Comparison of ENCODE assay signal across 8 cellular contexts in genomic region chr19:18057557-18057956, GRCh38. TPM values are rescaled to one million over a fixed set of nuclear protein-coding genes. Genes with fewer than 3 reads are reported as not detected.
A peak's percentile ranks its signal among the peaks of the same experiment; 100 is the strongest.
DNase-seq lines count a peak whose midpoint lies in the region; ATAC-seq and TF ChIP-seq lines count a peak whose summit lies in the region.

No MANE protein-coding gene starts in this region.

- H3K79me2 ChIP-seq in KMS-11 (ENCODE audit: insufficient read depth, low read depth) (no peaks in the 10 kb centered on the region), mesendoderm (ENCODE audit: control insufficient read depth, insufficient read depth, low read length) (no peaks in the 10 kb centered on the region)

- peak overlapping the region; percentile 37 for H3K27ac Mint-ChIP-seq in stimulated activated naive B cell treated with anti-CD40 and anti-IgM and Interleukin-4, amounts not matched to agents 10 μg/mL and 1 μg/mL and 100 μg/mL, for 72 hours
- H3K27ac Mint-ChIP-seq in endothelial cell (ENCODE audit: unreplicated experiment): no peak overlapping the region

- H4K20me1 ChIP-seq in KMS-11 (ENCODE audit: insufficient read depth): no peaks in the 10 kb centered on the region

- no peaks in the 10 kb centered on the region for H3K79me1 ChIP-seq in mesendoderm (ENCODE audit: low read length)

- no peak overlapping the region for H2BK5ac ChIP-seq in mesendoderm (ENCODE audit: low read length)

- ATAC-seq in left lung: peak; percentile 35
- no peak for ATAC-seq in stimulated activated naive B cell treated with anti-CD40 and anti-IgM and Interleukin-4, amounts not matched to agents 10 μg/mL and 1 μg/mL and 100 μg/mL, for 72 hours (replicated peaks)

- H3K56ac ChIP-seq in mesendoderm (ENCODE audit: low read length): no peak overlapping the region

- H3K4me3 ChIP-seq in KMS-11 (IDR thresholded peaks at IDR 0.05; ENCODE audit: insufficient read depth, low read depth, low read length): no peak overlapping the region
- peak overlapping the region in 1 of 2 donors; percentile 34 for H3K4me3 ChIP-seq in left lung
- H3K4me3 ChIP-seq in mesendoderm (ENCODE audit: low read length): no peak overlapping the region

- H3K9ac ChIP-seq in KMS-11 (no peak overlapping the region), mesendoderm (ENCODE audit: low read length) (no peak overlapping the region)

- H2AK5ac ChIP-seq in mesendoderm (ENCODE audit: low read length): no peak overlapping the region

- no peaks in the 10 kb centered on the region for H3K9me3 Mint-ChIP-seq in stimulated activated naive B cell treated with anti-CD40 and anti-IgM and Interleukin-4, amounts not matched to agents 10 μg/mL and 1 μg/mL and 100 μg/mL, for 72 hours
- no peaks in the 10 kb centered on the region for H3K9me3 Mint-ChIP-seq in endothelial cell (ENCODE audit: unreplicated experiment)

- H3K27ac ChIP-seq in KMS-11 (no peak overlapping the region), left lung (peak overlapping the region; percentile 75 to 79), mesendoderm (ENCODE audit: low read depth, low read length) (no peak overlapping the region)

- WGBS in mesendoderm (ENCODE audit: extremely low coverage, insufficient coverage, low lambda C conversion rate): no CpG with 5 or more reads among the region's 6 CpGs

- H2BK120ac ChIP-seq in mesendoderm (ENCODE audit: low read depth, low read length): no peak overlapping the region

- TF ChIP-seq CTCF in KMS-11 (conservative IDR thresholded peaks at IDR 0.05; ENCODE audit: low read depth, low read length) (no peak), left lung (IDR thresholded peaks at IDR 0.05) (no peak), endothelial cell (IDR thresholded peaks at IDR 0.05; ENCODE audit: unreplicated experiment) (no peak)

- peaks cover 12% of the 10 kb centered on the region for H3K4me1 ChIP-seq in KMS-11 (ENCODE audit: low read depth, poor library complexity, severe bottlenecking)
- peaks cover 11 to 20% of the 10 kb centered on the region in 2 donors for H3K4me1 ChIP-seq in left lung
- H3K4me1 ChIP-seq in mesendoderm (ENCODE audit: control insufficient read depth, low read depth, low read length): no peaks in the 10 kb centered on the region

- no peak overlapping the region for H3K23ac ChIP-seq in mesendoderm (ENCODE audit: low read length)

- no peak overlapping the region for H4K5ac ChIP-seq in mesendoderm (ENCODE audit: low read length)

- peak in 42 of 58 donors; percentile 1 to 74 (median 31) for DNase-seq in anterior cingulate cortex (lab: John Stamatoyannopoulos, UW)
- DNase-seq in left lung: no peak
- no peak for DNase-seq in stimulated activated naive B cell treated with anti-CD40 and anti-IgM and Interleukin-4, amounts not matched to agents 10 μg/mL and 1 μg/mL and 100 μg/mL, for 72 hours
- no peak for DNase-seq in NCI-H2196 (lab: John Stamatoyannopoulos, UW; ENCODE audit: unreplicated experiment)
- DNase-seq in activated T-cell treated with anti-CD3 and anti-CD28 coated beads, Interleukin-2, amount 50 U/mL, for 1 hour: no peak
- DNase-seq in mesendoderm: no peak
- no peak for DNase-seq in endothelial cell (ENCODE audit: low spot score)

- H3K9me3 ChIP-seq in left lung: no peaks in the 10 kb centered on the region

- H4K8ac ChIP-seq in mesendoderm (ENCODE audit: low read depth, low read length): no peak overlapping the region

- H3K36me3 ChIP-seq in KMS-11 (ENCODE audit: insufficient read depth): no peaks in the 10 kb centered on the region
- H3K36me3 ChIP-seq in left lung: no peaks in the 10 kb centered on the region
- H3K36me3 ChIP-seq in mesendoderm (ENCODE audit: control insufficient read depth, insufficient read depth, low read length): no peaks in the 10 kb centered on the region

- intact Hi-C loops in left lung (cut with DNase I): loop anchor here (5.0 to 10.0 kb wide), 2 partner anchors 50 to 113 kb away; partner anchors contain the start of gene ARRDC2 (in 1 of the 2)

- H3K4me1 Mint-ChIP-seq in stimulated activated naive B cell treated with anti-CD40 and anti-IgM and Interleukin-4, amounts not matched to agents 10 μg/mL and 1 μg/mL and 100 μg/mL, for 72 hours: peaks cover 10 to 20% of the 10 kb centered on the region in 2 donors
- H3K4me1 Mint-ChIP-seq in endothelial cell (ENCODE audit: unreplicated experiment): no peaks in the 10 kb centered on the region

- H2AFZ ChIP-seq in KMS-11 (ENCODE audit: low read depth): peak overlapping the region; percentile 74; the same call in 1 of the 2 replicates

- H3K18ac ChIP-seq in mesendoderm (ENCODE audit: low read length): no peak overlapping the region

- no peaks in the 10 kb centered on the region for H3K27me3 Mint-ChIP-seq in stimulated activated naive B cell treated with anti-CD40 and anti-IgM and Interleukin-4, amounts not matched to agents 10 μg/mL and 1 μg/mL and 100 μg/mL, for 72 hours
- H3K27me3 Mint-ChIP-seq in endothelial cell (ENCODE audit: unreplicated experiment): peaks cover 12% of the 10 kb centered on the region

- H3K4me3 Mint-ChIP-seq in stimulated activated naive B cell treated with anti-CD40 and anti-IgM and Interleukin-4, amounts not matched to agents 10 μg/mL and 1 μg/mL and 100 μg/mL, for 72 hours: peak overlapping the region in 1 of 2 donors; percentile 84
- H3K4me3 Mint-ChIP-seq in endothelial cell (ENCODE audit: unreplicated experiment): no peak overlapping the region

- no peak overlapping the region for H2BK15ac ChIP-seq in mesendoderm (replicated peaks; ENCODE audit: low read depth)

- H3K4me2 ChIP-seq in KMS-11: no peak overlapping the region
- H3K4me2 ChIP-seq in mesendoderm (ENCODE audit: low read length): no peak overlapping the region

- no peak overlapping the region for H3K4ac ChIP-seq in mesendoderm (ENCODE audit: low read depth, low read length)

- peaks cover 15 to 26% of the 10 kb centered on the region in 2 donors for H3K36me3 Mint-ChIP-seq in stimulated activated naive B cell treated with anti-CD40 and anti-IgM and Interleukin-4, amounts not matched to agents 10 μg/mL and 1 μg/mL and 100 μg/mL, for 72 hours
- H3K36me3 Mint-ChIP-seq in endothelial cell (ENCODE audit: low read depth, unreplicated experiment): no peaks in the 10 kb centered on the region

- H3K27me3 ChIP-seq in KMS-11 (ENCODE audit: insufficient read depth, low read depth) (no peaks in the 10 kb centered on the region), left lung (peaks cover 0 to 3% of the 10 kb centered on the region in 2 donors), mesendoderm (ENCODE audit: insufficient read depth, low read length, poor library complexity) (no peaks in the 10 kb centered on the region)

RNA-seq across cellular contexts. Expression of gene IL12RB1, which starts 29.2 kb away (rescaled TPM):
- total RNA-seq in left lung: 1 to 10 TPM; 3.1 to 5.4 TPM
- not detected for polyA plus RNA-seq in mesendoderm (2013, experiment 1 of 2)
- polyA plus RNA-seq in mesendoderm (2013, experiment 2 of 2): not detected
- total RNA-seq in endothelial cell (ENCODE audit: unreplicated experiment): not detected

RNA-seq across cellular contexts. Expression of gene MAST3, which starts 40.0 kb away (rescaled TPM):
- total RNA-seq in left lung: 10 to 100 TPM; 17.0 to 30.3 TPM
- polyA plus RNA-seq in mesendoderm (2013, experiment 1 of 2): 1.5 TPM
- 1.6 TPM for polyA plus RNA-seq in mesendoderm (2013, experiment 2 of 2)
- total RNA-seq in endothelial cell (ENCODE audit: unreplicated experiment): 3.9 TPM

RNA-seq across cellular contexts. Expression of gene ARRDC2, which starts 49.6 kb away (rescaled TPM):
- total RNA-seq in left lung: 10 to 100 TPM; 23.3 to 37.8 TPM
- 1.6 TPM for polyA plus RNA-seq in mesendoderm (2013, experiment 1 of 2)
- polyA plus RNA-seq in mesendoderm (2013, experiment 2 of 2): 1.6 TPM
- 2.8 TPM for total RNA-seq in endothelial cell (ENCODE audit: unreplicated experiment)

Comparison
In these comparisons a context has a peak if more than half of its experiments do, and no peak if none do; other contexts are left out.
1. H3K27ac ChIP-seq: peak in left lung (2 of 2); none in KMS-11 (single experiment) and mesendoderm (single experiment).
2. DNase-seq: peak in anterior cingulate cortex (42 of 58); none in left lung (0 of 2), stimulated activated naive B cell treated with anti-CD40 and anti-IgM and Interleukin-4, amounts not matched to agents 10 μg/mL and 1 μg/mL and 100 μg/mL, for 72 hours (single experiment), NCI-H2196 (single experiment), activated T-cell treated with anti-CD3 and anti-CD28 coated beads, Interleukin-2, amount 50 U/mL, for 1 hour (single experiment), mesendoderm (single experiment) and endothelial cell (single experiment).